In genomic region chr4:87717276-87718031, GRCh38 we compare ENCODE assay signal across 26 cellular contexts.
DNase-seq lines count a peak whose midpoint lies in the region; ATAC-seq, FAIRE-seq and TF ChIP-seq lines count a peak whose summit lies in the region.
"Had no signal": no experiment of that assay in that cellular context is flagged by ENCODE, and none has a peak within 500 bp of the region (broad histone marks: within the 10 kb centered on the region; RNA-seq: fewer than 3 reads in every experiment).

No MANE protein-coding gene starts in this region.

- no peak for TF ChIP-seq CTCF in astrocyte (IDR thresholded peaks at IDR 0.05; ENCODE audit: insufficient read depth, low read depth, low read length)
- TF ChIP-seq CTCF in parathyroid adenoma (IDR thresholded peaks at IDR 0.05), result no peak
- TF ChIP-seq CTCF in chondrocyte (IDR thresholded peaks at IDR 0.05), result no peak

- H3K27ac Mint-ChIP-seq in astrocyte (ENCODE audit: unreplicated experiment) (no peak overlapping the region), chondrocyte (ENCODE audit: unreplicated experiment) (no peak overlapping the region)
- H3K27ac Mint-ChIP-seq: activated CD4-positive, alpha-beta T cell treated with anti-CD3 and anti-CD28 coated beads, Interleukin-2, amount 10 ng/mL, durations not matched to agents 7 days and 5 days; activated CD8-positive, alpha-beta memory T cell treated with anti-CD3 and anti-CD28 coated beads, Interleukin-2, amount 10 ng/mL, durations not matched to agents 7 days and 5 days; activated naive CD4-positive, alpha-beta T cell treated with anti-CD3 and anti-CD28 coated beads, Interleukin-2, amount 10 ng/mL, durations not matched to agents 7 days and 5 days; effector memory CD8-positive, alpha-beta T cell; memory B cell; stimulated activated naive CD8-positive, alpha-beta T cell treated with anti-CD3 and anti-CD28 coated beads, Interleukin-15, Interleukin-2, amounts not matched to agents 100 ng/mL and 50 ng/mL, for 24 hours had no signal

- H3K27ac ChIP-seq in astrocyte (ENCODE audit: low read depth, low read length) (no peak overlapping the region), parathyroid adenoma (peak overlapping the region; percentile 56)
- H3K27ac ChIP-seq: neutrophil had no signal

- H3K27me3 ChIP-seq in astrocyte (ENCODE audit: insufficient read depth, low read length) (no peaks in the 10 kb centered on the region), parathyroid adenoma (ENCODE audit: control insufficient read depth, insufficient read depth, low read length) (no peaks in the 10 kb centered on the region)
- H3K27me3 ChIP-seq: esophagus muscularis mucosa, neutrophil, tibial artery had no signal

- H3K9me3 ChIP-seq in astrocyte (ENCODE audit: insufficient read depth, low read depth, low read length) (no peaks in the 10 kb centered on the region), parathyroid adenoma (ENCODE audit: control insufficient read depth, low read length) (no peaks in the 10 kb centered on the region)
- H3K9me3 ChIP-seq: esophagus muscularis mucosa, neutrophil, tibial artery had no signal

- H3K27me3 Mint-ChIP-seq in astrocyte (ENCODE audit: low read depth, unreplicated experiment) (no peaks in the 10 kb centered on the region), chondrocyte (ENCODE audit: low read depth) (no peaks in the 10 kb centered on the region)
- H3K27me3 Mint-ChIP-seq: activated CD4-positive, alpha-beta T cell treated with anti-CD3 and anti-CD28 coated beads, Interleukin-2, amount 10 ng/mL, durations not matched to agents 7 days and 5 days; activated naive CD4-positive, alpha-beta T cell treated with anti-CD3 and anti-CD28 coated beads, Interleukin-2, amount 10 ng/mL, durations not matched to agents 7 days and 5 days had no signal

- H3K9me3 Mint-ChIP-seq in astrocyte (ENCODE audit: unreplicated experiment) (no peaks in the 10 kb centered on the region), chondrocyte (ENCODE audit: low read depth) (peaks cover 5% of the 10 kb centered on the region)
- H3K9me3 Mint-ChIP-seq: activated CD4-positive, alpha-beta T cell treated with anti-CD3 and anti-CD28 coated beads, Interleukin-2, amount 10 ng/mL, durations not matched to agents 7 days and 5 days; activated naive CD4-positive, alpha-beta T cell treated with anti-CD3 and anti-CD28 coated beads, Interleukin-2, amount 10 ng/mL, durations not matched to agents 7 days and 5 days; effector memory CD8-positive, alpha-beta T cell; stimulated activated naive CD8-positive, alpha-beta T cell treated with anti-CD3 and anti-CD28 coated beads, Interleukin-15, Interleukin-2, amounts not matched to agents 100 ng/mL and 50 ng/mL, for 24 hours had no signal

- H3K4me3 ChIP-seq in astrocyte (ENCODE audit: insufficient read depth, low read depth, low read length) (no peak overlapping the region), parathyroid adenoma (ENCODE audit: low read depth, low read length) (no peak overlapping the region)
- H3K4me3 ChIP-seq: esophagus muscularis mucosa, tibial artery had no signal

- H3K4me3 Mint-ChIP-seq in astrocyte (ENCODE audit: unreplicated experiment) (no peak overlapping the region), chondrocyte (ENCODE audit: unreplicated experiment) (no peak overlapping the region)
- H3K4me3 Mint-ChIP-seq: activated CD4-positive, alpha-beta T cell treated with anti-CD3 and anti-CD28 coated beads, Interleukin-2, amount 10 ng/mL, durations not matched to agents 7 days and 5 days; activated CD8-positive, alpha-beta memory T cell treated with anti-CD3 and anti-CD28 coated beads, Interleukin-2, amount 10 ng/mL, durations not matched to agents 7 days and 5 days; activated naive CD4-positive, alpha-beta T cell treated with anti-CD3 and anti-CD28 coated beads, Interleukin-2, amount 10 ng/mL, durations not matched to agents 7 days and 5 days; effector memory CD8-positive, alpha-beta T cell; memory B cell; stimulated activated naive CD8-positive, alpha-beta T cell treated with anti-CD3 and anti-CD28 coated beads, Interleukin-15, Interleukin-2, amounts not matched to agents 100 ng/mL and 50 ng/mL, for 24 hours had no signal

- H3K4me1 ChIP-seq in astrocyte (ENCODE audit: insufficient read depth, low read length), result no peaks in the 10 kb centered on the region
- no peaks in the 10 kb centered on the region for H3K4me1 ChIP-seq in parathyroid adenoma
- H3K4me1 ChIP-seq: esophagus muscularis mucosa had no signal

- peaks cover 14% of the 10 kb centered on the region for H3K4me1 Mint-ChIP-seq in astrocyte (ENCODE audit: low read depth, unreplicated experiment)
- H3K4me1 Mint-ChIP-seq in chondrocyte (ENCODE audit: low read depth), result peaks cover 17% of the 10 kb centered on the region
- H3K4me1 Mint-ChIP-seq: activated CD4-positive, alpha-beta T cell treated with anti-CD3 and anti-CD28 coated beads, Interleukin-2, amount 10 ng/mL, durations not matched to agents 7 days and 5 days; activated naive CD4-positive, alpha-beta T cell treated with anti-CD3 and anti-CD28 coated beads, Interleukin-2, amount 10 ng/mL, durations not matched to agents 7 days and 5 days; memory B cell had no signal

- no peak for FAIRE-seq in astrocyte (lab: Jason Lieb, UNC)
- FAIRE-seq: H54, kidney had no signal

- H4K20me1 ChIP-seq in astrocyte (ENCODE audit: insufficient read depth, low read length), result no peaks in the 10 kb centered on the region

- DNase-seq in ELR (ENCODE audit: low read depth), result peak; percentile 51
- DNase-seq in astrocyte (ENCODE audit: low read depth), result no peak
- no peak for DNase-seq in Right ventricle myocardium superior
- no peak for DNase-seq in globus pallidus (ENCODE audit: low spot score)
- no peak for DNase-seq in chondrocyte (ENCODE audit: low spot score)
- DNase-seq: ACHN; activated CD4-positive, alpha-beta T cell treated with anti-CD3 and anti-CD28 coated beads, Interleukin-2, amount 10 ng/mL, durations not matched to agents 7 days and 5 days; activated CD8-positive, alpha-beta memory T cell treated with anti-CD3 and anti-CD28 coated beads, Interleukin-2, amount 10 ng/mL, durations not matched to agents 7 days and 5 days; activated naive CD4-positive, alpha-beta T cell treated with anti-CD3 and anti-CD28 coated beads, Interleukin-2, amount 10 ng/mL, durations not matched to agents 7 days and 5 days; COR-L47; DMS79; effector memory CD8-positive, alpha-beta T cell; KBM-7; kidney; MM.1S; NCI-H1436 treated with DMSO at 0.1 percent for 48 hours; NCI-H526 treated with DMSO at 0.1 percent for 48 hours; tibial artery had no signal

- intact Hi-C loops in Right ventricle myocardium superior (cut with DNase I), result no loop called here

- H3K36me3 ChIP-seq in astrocyte (ENCODE audit: insufficient read depth, low read length) (no peaks in the 10 kb centered on the region), parathyroid adenoma (ENCODE audit: control insufficient read depth, insufficient read depth, low read length) (no peaks in the 10 kb centered on the region)
- H3K36me3 ChIP-seq: esophagus muscularis mucosa, neutrophil, tibial artery had no signal

- H2AFZ ChIP-seq in astrocyte (ENCODE audit: low read depth, low read length) (no peak overlapping the region), parathyroid adenoma (no peak overlapping the region)

- peak; percentile 83 for ATAC-seq in Right ventricle myocardium superior (ENCODE audit: poor library complexity)
- no peak for ATAC-seq in GM21717 (IDR thresholded peaks at IDR 0.05; ENCODE audit: unreplicated experiment)
- no peak for ATAC-seq in activated CD4-positive, CD25-positive, alpha-beta regulatory T cell treated with anti-CD3 and anti-CD28 coated beads, Interleukin-2, amount 50 U/mL, for 24 hours
- ATAC-seq: activated CD8-positive, alpha-beta memory T cell treated with anti-CD3 and anti-CD28 coated beads, Interleukin-2, amount 10 ng/mL, durations not matched to agents 7 days and 5 days; effector memory CD8-positive, alpha-beta T cell had no signal

- H3K4me2 ChIP-seq in astrocyte (ENCODE audit: low read length), result peak overlapping the region; percentile 31
- H3K4me2 ChIP-seq in parathyroid adenoma (ENCODE audit: low read length), result no peak overlapping the region

- H3K79me2 ChIP-seq in astrocyte (ENCODE audit: insufficient read depth, low read length) (no peaks in the 10 kb centered on the region), parathyroid adenoma (no peaks in the 10 kb centered on the region)

- H3K36me3 Mint-ChIP-seq in astrocyte (ENCODE audit: low read depth, unreplicated experiment) (no peaks in the 10 kb centered on the region), chondrocyte (ENCODE audit: low read depth) (peaks cover under 1% of the 10 kb centered on the region)
- H3K36me3 Mint-ChIP-seq: activated CD8-positive, alpha-beta memory T cell treated with anti-CD3 and anti-CD28 coated beads, Interleukin-2, amount 10 ng/mL, durations not matched to agents 7 days and 5 days; activated naive CD4-positive, alpha-beta T cell treated with anti-CD3 and anti-CD28 coated beads, Interleukin-2, amount 10 ng/mL, durations not matched to agents 7 days and 5 days; memory B cell had no signal

- H3K9ac ChIP-seq in astrocyte (ENCODE audit: low read length) (no peak overlapping the region), parathyroid adenoma (no peak overlapping the region)
